In the genomic region with DNA sequence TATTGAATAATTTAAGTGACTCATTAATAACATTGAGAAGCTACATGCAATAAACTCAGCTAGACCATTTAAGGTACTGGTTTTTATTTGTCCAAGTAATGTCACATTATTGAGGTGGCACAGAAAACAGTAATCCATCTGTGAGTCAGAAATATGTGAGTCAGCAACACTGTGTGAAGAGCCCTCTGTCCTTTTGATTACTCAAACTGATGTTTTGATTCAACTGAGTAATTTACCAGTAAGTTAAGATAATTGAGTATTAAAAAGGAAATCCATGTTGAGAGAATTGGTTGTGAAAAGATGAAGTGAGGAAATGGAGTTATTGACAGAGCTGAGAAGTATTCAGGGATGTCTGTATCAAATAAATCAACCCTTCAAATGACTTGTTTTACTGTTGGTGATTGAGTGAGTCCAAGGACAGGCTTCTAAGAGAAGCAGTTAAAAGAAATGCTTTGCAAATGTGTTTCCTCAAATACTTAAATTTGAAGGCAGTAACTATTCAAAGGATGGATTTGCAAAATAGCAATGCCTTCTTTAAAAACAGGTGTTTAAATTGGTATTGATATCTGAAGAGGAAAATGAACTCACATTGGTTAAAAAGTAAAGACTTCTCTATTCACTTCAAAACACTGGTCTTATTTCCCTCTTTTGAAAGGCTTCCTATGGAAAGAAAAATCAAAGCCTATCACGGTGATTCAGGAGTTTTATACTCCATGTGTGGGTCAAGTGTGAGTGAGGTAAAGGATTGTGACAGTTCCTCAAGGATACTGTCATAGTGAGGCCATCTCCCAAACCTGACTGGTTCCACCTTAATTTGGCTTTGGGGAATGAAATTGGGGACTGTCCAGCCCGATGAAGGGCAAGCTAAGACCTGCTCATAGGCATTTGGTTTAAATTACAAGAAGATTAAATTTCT, we compare ENCODE assay signal across 12 cellular contexts.
DNase-seq lines count a peak whose midpoint lies in the region; ATAC-seq, FAIRE-seq and TF ChIP-seq lines count a peak whose summit lies in the region.
"Had no signal": no experiment of that assay in that cellular context is flagged by ENCODE, and none has a peak within 500 bp of the region (broad histone marks: within the 10 kb centered on the region; RNA-seq: fewer than 3 reads in every experiment).

No MANE protein-coding gene starts in this region.

- no peak overlapping the region for H3K4me3 Mint-ChIP-seq in natural killer cell treated with Interleukin-12 subunit alpha and Interleukin-12 subunit beta and Interleukin-15 and Interleukin-18, amount 100 ng/mL, for 72 hours
- H3K4me3 Mint-ChIP-seq in natural killer cell: no peak overlapping the region
- H3K4me3 Mint-ChIP-seq: activated naive CD8-positive, alpha-beta T cell treated with anti-CD3 and anti-CD28 coated beads, Interleukin-2, amount 10 ng/mL, durations not matched to agents 7 days and 5 days; CD14-positive monocyte had no signal

- no peak for TF ChIP-seq POLR2A in endothelial cell of umbilical vein (IDR thresholded peaks at IDR 0.05; ENCODE audit: low read depth, low read length)

- H3K9ac ChIP-seq in endothelial cell of umbilical vein (replicated peaks; ENCODE audit: extremely low read depth, insufficient read depth, low read length): no peak overlapping the region

- POLR2A ChIA-PET in endothelial cell of umbilical vein (lab: Charles Lee): no interaction called here

- ATAC-seq in natural killer cell treated with Interleukin-12 subunit alpha and Interleukin-12 subunit beta and Interleukin-15 and Interleukin-18, amount 100 ng/mL, for 72 hours: peak; percentile 70 to 89
- ATAC-seq in natural killer cell (no peak), HG02588 (IDR thresholded peaks at IDR 0.05; ENCODE audit: unreplicated experiment) (no peak)

- no peaks in the 10 kb centered on the region for H3K9me3 Mint-ChIP-seq in natural killer cell treated with Interleukin-12 subunit alpha and Interleukin-12 subunit beta and Interleukin-15 and Interleukin-18, amount 100 ng/mL, for 72 hours
- H3K9me3 Mint-ChIP-seq in natural killer cell: no peaks in the 10 kb centered on the region
- H3K9me3 Mint-ChIP-seq: activated naive CD8-positive, alpha-beta T cell treated with anti-CD3 and anti-CD28 coated beads, Interleukin-2, amount 10 ng/mL, durations not matched to agents 7 days and 5 days had no signal

- H3K27ac ChIP-seq in endothelial cell of umbilical vein (ENCODE audit: insufficient read depth, low read depth, low read length): no peak overlapping the region
- H3K27ac ChIP-seq in substantia nigra (ENCODE audit: low read depth, low read length, poor library complexity, severe bottlenecking): no peak overlapping the region
- H3K27ac ChIP-seq: SJSA1 had no signal

- H4K20me1 ChIP-seq in endothelial cell of umbilical vein (replicated peaks; ENCODE audit: control insufficient read depth, extremely low read depth, insufficient read depth, low read length): no peaks in the 10 kb centered on the region

- FAIRE-seq in endothelial cell of umbilical vein (lab: Jason Lieb, UNC) (peak; percentile 69), urothelium cell line (lab: Jason Lieb, UNC) (no peak)

- no peak overlapping the region for H2AFZ ChIP-seq in endothelial cell of umbilical vein (ENCODE audit: low read depth, low read length)

- H3K79me2 ChIP-seq in endothelial cell of umbilical vein (ENCODE audit: control insufficient read depth, insufficient read depth, low read length): no peaks in the 10 kb centered on the region

- H3K9me3 ChIP-seq in endothelial cell of umbilical vein (replicated peaks; ENCODE audit: control insufficient read depth, insufficient read depth, low read length): no peaks in the 10 kb centered on the region
- H3K9me3 ChIP-seq: SJSA1 had no signal

- no peak for DNase-seq in natural killer cell treated with Interleukin-12 subunit alpha and Interleukin-12 subunit beta and Interleukin-15 and Interleukin-18, amount 100 ng/mL, for 72 hours (ENCODE audit: low spot score)
- DNase-seq in natural killer cell (no peak), NCI-H774 (lab: John Stamatoyannopoulos, UW) (peak; percentile 31), endothelial cell of umbilical vein (ENCODE audit: low read depth, low spot score) (peak; percentile 40), urothelium cell line (ENCODE audit: low spot score) (peak; percentile 48), substantia nigra (lab: John Stamatoyannopoulos, UW) (no peak)
- DNase-seq in stimulated activated naive CD4-positive, alpha-beta T cell treated with Interleukin-2 at 50 U/mL for 16 hours (lab: John Stamatoyannopoulos, UW): no peak
- DNase-seq: activated naive CD8-positive, alpha-beta T cell treated with anti-CD3 and anti-CD28 coated beads, Interleukin-2, amount 10 ng/mL, durations not matched to agents 7 days and 5 days; NCI-H2227 treated with DMSO at 0.1 percent for 48 hours had no signal

- H3K36me3 Mint-ChIP-seq in natural killer cell treated with Interleukin-12 subunit alpha and Interleukin-12 subunit beta and Interleukin-15 and Interleukin-18, amount 100 ng/mL, for 72 hours: no peaks in the 10 kb centered on the region
- no peaks in the 10 kb centered on the region for H3K36me3 Mint-ChIP-seq in natural killer cell
- H3K36me3 Mint-ChIP-seq: activated naive CD8-positive, alpha-beta T cell treated with anti-CD3 and anti-CD28 coated beads, Interleukin-2, amount 10 ng/mL, durations not matched to agents 7 days and 5 days; CD14-positive monocyte had no signal

- peak overlapping the region in 1 of 2 donors; percentile 53 for H3K27ac Mint-ChIP-seq in natural killer cell treated with Interleukin-12 subunit alpha and Interleukin-12 subunit beta and Interleukin-15 and Interleukin-18, amount 100 ng/mL, for 72 hours
- H3K27ac Mint-ChIP-seq in natural killer cell: no peak overlapping the region
- H3K27ac Mint-ChIP-seq: activated naive CD8-positive, alpha-beta T cell treated with anti-CD3 and anti-CD28 coated beads, Interleukin-2, amount 10 ng/mL, durations not matched to agents 7 days and 5 days; CD14-positive monocyte had no signal

- H3K4me1 ChIP-seq in endothelial cell of umbilical vein (ENCODE audit: control insufficient read depth, extremely low read depth, insufficient read depth, low read length): no peaks in the 10 kb centered on the region

- H3K9me1 ChIP-seq in endothelial cell of umbilical vein (replicated peaks; ENCODE audit: control insufficient read depth, extremely low read depth, insufficient read depth, low read length): no peaks in the 10 kb centered on the region

- TF ChIP-seq CTCF in natural killer cell (IDR thresholded peaks at IDR 0.05) (no peak), endothelial cell of umbilical vein (IDR thresholded peaks at IDR 0.05; ENCODE audit: extremely low read depth in 1 of 2, insufficient read depth in 1 of 2, low read depth in 1 of 2, low read length in 2 of 2) (no peak)

- H3K4me2 ChIP-seq in endothelial cell of umbilical vein (ENCODE audit: insufficient read depth, low read length): no peak overlapping the region

- peaks cover 9 to 13% of the 10 kb centered on the region in 2 donors for H3K27me3 Mint-ChIP-seq in natural killer cell treated with Interleukin-12 subunit alpha and Interleukin-12 subunit beta and Interleukin-15 and Interleukin-18, amount 100 ng/mL, for 72 hours
- H3K27me3 Mint-ChIP-seq in natural killer cell (ENCODE audit: low read depth in 2 of 2): peaks cover 14 to 31% of the 10 kb centered on the region in 2 donors

- no TSS peak for BruUV-seq in endothelial cell of umbilical vein (replicated peaks; lab: Mats Ljungman, UMichigan)

- no peaks in the 10 kb centered on the region for H3K36me3 ChIP-seq in endothelial cell of umbilical vein (ENCODE audit: control insufficient read depth in 2 of 2, extremely low read depth in 1 of 2, insufficient read depth in 2 of 2, low read length in 2 of 2)
- H3K36me3 ChIP-seq: SJSA1 had no signal

- dilution Hi-C loops in endothelial cell of umbilical vein (cut with MboI; ENCODE audit: extremely low pct_ligation_motif_present, low sequenced_read_pairs): no loop called here

- H3K27me3 ChIP-seq in endothelial cell of umbilical vein (ENCODE audit: control insufficient read depth in 2 of 2, insufficient read depth in 2 of 2, low read length in 2 of 2): no peaks in the 10 kb centered on the region
- H3K27me3 ChIP-seq: SJSA1 had no signal

- intact Hi-C loops in natural killer cell (cut with micrococcal nuclease) (no loop called here), endothelial cell of umbilical vein (cut with micrococcal nuclease) (no loop called here)

- CTCF ChIA-PET in endothelial cell of umbilical vein (lab: Charles Lee): interaction anchor here (0.6 kb wide), 1 partner anchor 65 kb away, joined by 3 read pairs; no protein-coding TSS in a partner anchor

- H3K4me3 ChIP-seq in endothelial cell of umbilical vein (replicated peaks in 1 of 3; ENCODE audit: insufficient read depth in 1 of 3, low read depth in 1 of 3, low read length in 3 of 3): no peak overlapping the region
- H3K4me3 ChIP-seq: SJSA1 had no signal

- peaks cover 4 to 6% of the 10 kb centered on the region in 2 donors for H3K4me1 Mint-ChIP-seq in natural killer cell treated with Interleukin-12 subunit alpha and Interleukin-12 subunit beta and Interleukin-15 and Interleukin-18, amount 100 ng/mL, for 72 hours (ENCODE audit: low read depth in 2 of 2)
- no peaks in the 10 kb centered on the region for H3K4me1 Mint-ChIP-seq in natural killer cell
- H3K4me1 Mint-ChIP-seq: activated naive CD8-positive, alpha-beta T cell treated with anti-CD3 and anti-CD28 coated beads, Interleukin-2, amount 10 ng/mL, durations not matched to agents 7 days and 5 days had no signal

TF ChIP-seq in endothelial cell of umbilical vein, 7 proteins besides CTCF, POLR2A, EP300 and RAD21:
- TF ChIP-seq EZH2 (IDR thresholded peaks at IDR 0.05; ENCODE audit: borderline replicate concordance, low read depth, low read length, severe bottlenecking) (no peak), JUN (IDR thresholded peaks at IDR 0.05; ENCODE audit: borderline replicate concordance, insufficient read depth, insufficient read length, low read depth) (peak; percentile 19), MYC (IDR thresholded peaks at IDR 0.05; ENCODE audit: low read depth, low read length) (no peak), FOS (IDR thresholded peaks at IDR 0.05; ENCODE audit: borderline replicate concordance, insufficient read depth, low read length) (peak; percentile 66), POLR2AphosphoS5 (IDR thresholded peaks at IDR 0.05; ENCODE audit: insufficient read depth, low read depth, low read length) (no peak), GATA2 (IDR thresholded peaks at IDR 0.05; ENCODE audit: insufficient read depth, insufficient read length, low read depth, low read length) (no peak)
- TF ChIP-seq, protein P1, sequence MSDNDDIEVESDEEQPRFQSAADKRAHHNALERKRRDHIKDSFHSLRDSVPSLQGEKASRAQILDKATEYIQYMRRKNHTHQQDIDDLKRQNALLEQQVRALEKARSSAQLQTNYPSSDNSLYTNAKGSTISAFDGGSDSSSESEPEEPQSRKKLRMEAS (IDR thresholded peaks at IDR 0.05; ENCODE audit: insufficient read depth, insufficient read length): no peak
TF ChIP-seq in endothelial cell of umbilical vein: peak in this region for 2.

Comparison
In these comparisons a context has a peak if more than half of its experiments do, and no peak if none do; other contexts are left out.
1. ATAC-seq: peak in natural killer cell treated with Interleukin-12 subunit alpha and Interleukin-12 subunit beta and Interleukin-15 and Interleukin-18, amount 100 ng/mL, for 72 hours (2 of 2); none in natural killer cell (0 of 3) and HG02588 (single experiment).
2. DNase-seq: peak in NCI-H774 (single experiment), endothelial cell of umbilical vein (single experiment) and urothelium cell line (single experiment); none in natural killer cell treated with Interleukin-12 subunit alpha and Interleukin-12 subunit beta and Interleukin-15 and Interleukin-18, amount 100 ng/mL, for 72 hours (single experiment), natural killer cell (single experiment), stimulated activated naive CD4-positive, alpha-beta T cell treated with Interleukin-2 at 50 U/mL for 16 hours (single experiment) and substantia nigra (0 of 49).